33 cellular contexts compared by ENCODE assay signal in the genomic region with DNA sequence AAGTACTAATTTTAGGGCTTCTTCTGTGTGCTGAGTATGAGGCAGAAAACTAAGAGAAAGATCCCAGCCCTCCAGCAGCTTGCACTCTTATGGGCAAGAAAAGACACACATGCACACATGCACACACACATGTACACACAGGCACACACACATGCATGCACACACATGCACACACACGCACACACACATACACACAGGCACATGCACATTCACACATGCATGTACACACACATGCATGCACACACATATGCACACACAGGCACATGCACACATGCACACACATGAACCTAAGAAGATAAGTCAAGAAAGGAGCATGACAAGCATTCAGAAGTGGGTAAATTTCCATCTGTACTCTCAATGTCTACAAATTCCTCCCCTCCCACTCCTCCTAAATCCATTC.
"Had no signal": no experiment of that assay in that cellular context is flagged by ENCODE, and none has a peak within 500 bp of the region (broad histone marks: within the 10 kb centered on the region; RNA-seq: fewer than 3 reads in every experiment).

No MANE protein-coding gene starts in this region.

- H3K36me3 Mint-ChIP-seq: activated CD4-positive, alpha-beta memory T cell treated with anti-CD3 and anti-CD28 coated beads for 36 hours; activated CD8-positive, alpha-beta memory T cell treated with anti-CD3 and anti-CD28 coated beads, Interleukin-2, amount 10 ng/mL, durations not matched to agents 7 days and 5 days; activated naive CD4-positive, alpha-beta T cell treated with anti-CD3 and anti-CD28 coated beads, Interleukin-2, amount 50 U/mL, for 24 hours; activated naive CD8-positive, alpha-beta T cell treated with anti-CD3 and anti-CD28 coated beads for 36 hours had no signal

- H3K4me3 ChIP-seq: adrenal gland, body of pancreas, cardiac muscle cell, colonic mucosa, esophagus squamous epithelium, gastroesophageal sphincter had no signal

- H3K4me1 ChIP-seq: adrenal gland, body of pancreas, colonic mucosa, esophagus squamous epithelium, gastroesophageal sphincter had no signal

- H3K27ac Mint-ChIP-seq: activated CD4-positive, alpha-beta memory T cell treated with anti-CD3 and anti-CD28 coated beads for 36 hours; activated CD4-positive, alpha-beta T cell treated with anti-CD3 and anti-CD28 coated beads for 36 hours; activated CD4-positive, alpha-beta T cell treated with anti-CD3 and anti-CD28 coated beads, Interleukin-2, amount 10 ng/mL, durations not matched to agents 24 days and 14 days; activated CD8-positive, alpha-beta memory T cell treated with anti-CD3 and anti-CD28 coated beads, Interleukin-2, amount 10 ng/mL, durations not matched to agents 7 days and 5 days; activated CD8-positive, alpha-beta T cell treated with anti-CD3 and anti-CD28 coated beads, Interleukin-2, amount 10 ng/mL, durations not matched to agents 7 days and 5 days; activated naive CD4-positive, alpha-beta T cell treated with anti-CD3 and anti-CD28 coated beads for 36 hours; activated naive CD4-positive, alpha-beta T cell treated with anti-CD3 and anti-CD28 coated beads, Interleukin-2, amount 50 U/mL, for 24 hours; activated naive CD8-positive, alpha-beta T cell treated with anti-CD3 and anti-CD28 coated beads for 36 hours; activated naive CD8-positive, alpha-beta T cell treated with anti-CD3 and anti-CD28 coated beads, Interleukin-2, amount 50 U/mL, for 24 hours; activated T-helper 1 cell treated with anti-CD3 and anti-CD28 coated beads, Interleukin-12 subunit alpha, Interleukin-12 subunit beta, Interleukin-2, Interleukin-4 antibody, amounts not matched to agents 30 ng/mL and 10 ng/mL and 1 ng/mL, durations not matched to agents 14 hours and 24 hours and 36 hours; activated T-helper 2 cell treated with anti-CD3 and anti-CD28 coated beads, Interferon-gamma antibody, Interleukin-2, Interleukin-4, amounts not matched to agents 10 μg/mL and 5 μg/mL and 100 μg/mL, durations not matched to agents 14 hours and 24 hours and 36 hours had no signal

- H3K27me3 Mint-ChIP-seq: activated CD4-positive, alpha-beta T cell treated with anti-CD3 and anti-CD28 coated beads, Interleukin-2, amount 10 ng/mL, durations not matched to agents 24 days and 14 days; activated CD8-positive, alpha-beta memory T cell treated with anti-CD3 and anti-CD28 coated beads, Interleukin-2, amount 10 ng/mL, durations not matched to agents 7 days and 5 days; activated naive CD4-positive, alpha-beta T cell treated with anti-CD3 and anti-CD28 coated beads, Interleukin-2, amount 50 U/mL, for 24 hours; activated naive CD8-positive, alpha-beta T cell treated with anti-CD3 and anti-CD28 coated beads for 36 hours had no signal

- DNase-seq: activated CD4-positive, alpha-beta memory T cell treated with anti-CD3 and anti-CD28 coated beads for 36 hours; activated CD4-positive, alpha-beta T cell treated with anti-CD3 and anti-CD28 coated beads for 36 hours; activated CD4-positive, alpha-beta T cell treated with anti-CD3 and anti-CD28 coated beads, Interleukin-2, amount 10 ng/mL, durations not matched to agents 24 days and 14 days; activated CD4-positive, CD25-positive, alpha-beta regulatory T cell; activated CD4-positive, CD25-positive, alpha-beta regulatory T cell treated with anti-CD3 and anti-CD28 coated beads, Interleukin-2, amount 50 U/mL, for 72 hours; activated CD8-positive, alpha-beta memory T cell treated with anti-CD3 and anti-CD28 coated beads, Interleukin-2, amount 10 ng/mL, durations not matched to agents 7 days and 5 days; activated CD8-positive, alpha-beta memory T cell treated with anti-CD3 and anti-CD28 coated beads, Interleukin-2, amount 50 U/mL, for 4 hours; activated CD8-positive, alpha-beta T cell treated with anti-CD3 and anti-CD28 coated beads, Interleukin-2, amount 10 ng/mL, durations not matched to agents 7 days and 5 days; activated effector memory CD4-positive, alpha-beta T cell treated with anti-CD3 and anti-CD28 coated beads, Interleukin-2, amount 50 U/mL, for 16 hours; activated naive CD4-positive, alpha-beta T cell treated with anti-CD3 and anti-CD28 coated beads for 36 hours; activated naive CD8-positive, alpha-beta T cell treated with anti-CD3 and anti-CD28 coated beads for 36 hours; activated naive CD8-positive, alpha-beta T cell treated with anti-CD3 and anti-CD28 coated beads, Interleukin-2, amount 50 U/mL, for 24 hours; activated T-cell treated with anti-CD3 and anti-CD28 coated beads, Interleukin-2, amount 50 U/mL, for 1 hour; activated T-cell treated with anti-CD3 and anti-CD28 coated beads, Interleukin-2, amount 50 U/mL, for 48 hours; adrenal gland; amygdala; aorta; body of pancreas; central memory CD4-positive, alpha-beta T cell; cerebellar nuclear complex; colonic mucosa; effector CD8-positive, alpha-beta T cell; esophagus squamous epithelium; foreskin melanocyte; T-helper 2 cell had no signal

- H3K9me3 Mint-ChIP-seq: activated CD4-positive, alpha-beta memory T cell treated with anti-CD3 and anti-CD28 coated beads for 36 hours; activated naive CD4-positive, alpha-beta T cell treated with anti-CD3 and anti-CD28 coated beads, Interleukin-2, amount 50 U/mL, for 24 hours had no signal

- H3K27me3 ChIP-seq: adrenal gland, body of pancreas, cardiac muscle cell, colonic mucosa, esophagus squamous epithelium, gastroesophageal sphincter had no signal

- H3K4me1 Mint-ChIP-seq: activated CD4-positive, alpha-beta T cell treated with anti-CD3 and anti-CD28 coated beads for 36 hours; activated CD4-positive, alpha-beta T cell treated with anti-CD3 and anti-CD28 coated beads, Interleukin-2, amount 10 ng/mL, durations not matched to agents 24 days and 14 days; activated CD8-positive, alpha-beta memory T cell treated with anti-CD3 and anti-CD28 coated beads, Interleukin-2, amount 10 ng/mL, durations not matched to agents 7 days and 5 days; activated naive CD4-positive, alpha-beta T cell treated with anti-CD3 and anti-CD28 coated beads, Interleukin-2, amount 50 U/mL, for 24 hours; activated naive CD8-positive, alpha-beta T cell treated with anti-CD3 and anti-CD28 coated beads for 36 hours; activated naive CD8-positive, alpha-beta T cell treated with anti-CD3 and anti-CD28 coated beads, Interleukin-2, amount 50 U/mL, for 24 hours had no signal

- H3K4me3 Mint-ChIP-seq: activated CD4-positive, alpha-beta memory T cell treated with anti-CD3 and anti-CD28 coated beads for 36 hours; activated CD4-positive, alpha-beta T cell treated with anti-CD3 and anti-CD28 coated beads for 36 hours; activated CD4-positive, alpha-beta T cell treated with anti-CD3 and anti-CD28 coated beads, Interleukin-2, amount 10 ng/mL, durations not matched to agents 24 days and 14 days; activated CD8-positive, alpha-beta memory T cell treated with anti-CD3 and anti-CD28 coated beads, Interleukin-2, amount 10 ng/mL, durations not matched to agents 7 days and 5 days; activated CD8-positive, alpha-beta T cell treated with anti-CD3 and anti-CD28 coated beads, Interleukin-2, amount 10 ng/mL, durations not matched to agents 7 days and 5 days; activated naive CD4-positive, alpha-beta T cell treated with anti-CD3 and anti-CD28 coated beads for 36 hours; activated naive CD4-positive, alpha-beta T cell treated with anti-CD3 and anti-CD28 coated beads, Interleukin-2, amount 50 U/mL, for 24 hours; activated naive CD8-positive, alpha-beta T cell treated with anti-CD3 and anti-CD28 coated beads for 36 hours; activated naive CD8-positive, alpha-beta T cell treated with anti-CD3 and anti-CD28 coated beads, Interleukin-2, amount 50 U/mL, for 24 hours; activated T-helper 1 cell treated with anti-CD3 and anti-CD28 coated beads, Interleukin-12 subunit alpha, Interleukin-12 subunit beta, Interleukin-2, Interleukin-4 antibody, amounts not matched to agents 30 ng/mL and 10 ng/mL and 1 ng/mL, durations not matched to agents 14 hours and 24 hours and 36 hours had no signal

- ATAC-seq: activated CD4-positive, alpha-beta T cell treated with anti-CD3 and anti-CD28 coated beads for 36 hours; activated CD8-positive, alpha-beta memory T cell treated with anti-CD3 and anti-CD28 coated beads, Interleukin-2, amount 10 ng/mL, durations not matched to agents 7 days and 5 days; activated CD8-positive, alpha-beta T cell treated with anti-CD3 and anti-CD28 coated beads, Interleukin-2, amount 10 ng/mL, durations not matched to agents 7 days and 5 days; activated naive CD8-positive, alpha-beta T cell treated with anti-CD3 and anti-CD28 coated beads, Interleukin-2, amount 50 U/mL, for 24 hours; body of pancreas; gastroesophageal sphincter had no signal

- FAIRE-seq: endometrium, endothelial cell of umbilical vein had no signal

- H3K9me3 ChIP-seq: adrenal gland, body of pancreas, colonic mucosa, esophagus squamous epithelium, gastroesophageal sphincter had no signal

- H3K36me3 ChIP-seq: adrenal gland, cardiac muscle cell, colonic mucosa, esophagus squamous epithelium, gastroesophageal sphincter had no signal

- H3K27ac ChIP-seq: adrenal gland, body of pancreas, cardiac muscle cell, colonic mucosa, epithelial cell of prostate, esophagus squamous epithelium, gastroesophageal sphincter had no signal
